ENCODE assay signal across 8 cellular contexts in genomic region chr17:1736348-1737281, GRCh38.
A peak's percentile ranks its signal among the peaks of the same experiment; 100 is the strongest.
DNase-seq lines count a peak whose midpoint lies in the region; ATAC-seq, FAIRE-seq and TF ChIP-seq lines count a peak whose summit lies in the region.

No MANE protein-coding gene starts in this region.

- TF ChIP-seq CTCF in AG04449 (IDR thresholded peaks at IDR 0.05; ENCODE audit: insufficient read depth, low read length, missing control alignments), result no peak

- ATAC-seq in GM18511 (IDR thresholded peaks at IDR 0.05; ENCODE audit: unreplicated experiment), result no peak

- DNase-seq in AG04449 (ENCODE audit: low read depth, low spot score), result peak; percentile 40
- peak; percentile 59 for DNase-seq in HTR-8/SVneo (ENCODE audit: insufficient read length, low spot score)
- peak; percentile 81 for DNase-seq in activated effector memory CD4-positive, alpha-beta T cell treated with anti-CD3 and anti-CD28 coated beads, Interleukin-2, amount 50 U/mL, for 16 hours
- peak; percentile 90 for DNase-seq in hepatic stellate cell (ENCODE audit: low spot score)
- DNase-seq in stimulated activated CD8-positive, alpha-beta memory T cell treated with anti-CD3 and anti-CD28 coated beads, Interleukin-2, amount 100 ng/mL, for 48 hours (ENCODE audit: low read depth in 2 of 2), result peak; percentile 30 to 52
- DNase-seq in T-helper 9 cell, result no peak
- no peak for DNase-seq in activated gamma-delta T cell (lab: John Stamatoyannopoulos, UW)

- CTCF ChIA-PET in AG04449 (lab: Yijun Ruan, JAX), result interaction anchor here (1.2 to 1.5 kb wide), 3 partner anchors 15 to 47 kb away, joined by 3 to 7 read pairs (median 6); no protein-coding TSS in a partner anchor

- peak; percentile 88 for FAIRE-seq in HTR-8/SVneo (lab: Jason Lieb, UNC)

- POLR2A ChIA-PET in AG04449 (lab: Yijun Ruan, JAX), result interaction anchor here (0.7 to 0.9 kb wide), 2 partner anchors 20 to 33 kb away, joined by 3 to 5 read pairs; no protein-coding TSS in a partner anchor

- no peak overlapping the region for H3K4me3 ChIP-seq in AG04449 (ENCODE audit: low read depth, low read length)

Comparison
In these comparisons a context has a peak if more than half of its experiments do, and no peak if none do; other contexts are left out.
1. DNase-seq: peak in AG04449 (single experiment), HTR-8/SVneo (single experiment), activated effector memory CD4-positive, alpha-beta T cell treated with anti-CD3 and anti-CD28 coated beads, Interleukin-2, amount 50 U/mL, for 16 hours (single experiment), hepatic stellate cell (single experiment) and stimulated activated CD8-positive, alpha-beta memory T cell treated with anti-CD3 and anti-CD28 coated beads, Interleukin-2, amount 100 ng/mL, for 48 hours (2 of 2); none in T-helper 9 cell (single experiment) and activated gamma-delta T cell (single experiment).